Comparison of ENCODE assay signal across 31 cellular contexts in genomic region chr1:23209765-23210164, GRCh38. TPM values are rescaled to one million over a fixed set of nuclear protein-coding genes. Genes with fewer than 3 reads are reported as not detected.
"Had no signal": no experiment of that assay in that cellular context is flagged by ENCODE, and none has a peak within 500 bp of the region (broad histone marks: within the 10 kb centered on the region; RNA-seq: fewer than 3 reads in every experiment).

No MANE protein-coding gene starts in this region.

- H3K4me3 Mint-ChIP-seq: activated B cell treated with CpG ODN at 0.5 μM for 24 hours; activated naive CD4-positive, alpha-beta T cell treated with anti-CD3 and anti-CD28 coated beads, Interleukin-2, amount 10 ng/mL, durations not matched to agents 7 days and 5 days; activated naive CD8-positive, alpha-beta T cell treated with anti-CD3 and anti-CD28 coated beads, Interleukin-2, amount 10 ng/mL, durations not matched to agents 7 days and 5 days; activated T-helper 1 cell treated with anti-CD3 and anti-CD28 coated beads, Interleukin-12 subunit alpha, Interleukin-12 subunit beta, Interleukin-2, Interleukin-4 antibody, amounts not matched to agents 30 ng/mL and 10 ng/mL and 1 ng/mL, durations not matched to agents 14 hours and 24 hours and 36 hours; brain; endodermal cell; mesothelial cell of epicardium; naive thymus-derived CD4-positive, alpha-beta T cell had no signal

- H3K4me3 ChIP-seq: ascending aorta, esophagus squamous epithelium, left ventricle myocardium inferior, lung, ovary, right lobe of liver, testis, transverse colon had no signal

- H3K9me3 Mint-ChIP-seq: activated B cell treated with CpG ODN at 0.5 μM for 24 hours; activated naive CD4-positive, alpha-beta T cell treated with anti-CD3 and anti-CD28 coated beads, Interleukin-2, amount 10 ng/mL, durations not matched to agents 7 days and 5 days; activated naive CD8-positive, alpha-beta T cell treated with anti-CD3 and anti-CD28 coated beads, Interleukin-2, amount 10 ng/mL, durations not matched to agents 7 days and 5 days; activated T-helper 1 cell treated with anti-CD3 and anti-CD28 coated beads, Interleukin-12 subunit alpha, Interleukin-12 subunit beta, Interleukin-2, Interleukin-4 antibody, amounts not matched to agents 30 ng/mL and 10 ng/mL and 1 ng/mL, durations not matched to agents 14 hours and 24 hours and 36 hours; endodermal cell; mesothelial cell of epicardium; naive thymus-derived CD4-positive, alpha-beta T cell had no signal

- H3K27ac Mint-ChIP-seq: activated B cell treated with CpG ODN at 0.5 μM for 24 hours; activated naive CD4-positive, alpha-beta T cell treated with anti-CD3 and anti-CD28 coated beads, Interleukin-2, amount 10 ng/mL, durations not matched to agents 7 days and 5 days; activated naive CD8-positive, alpha-beta T cell treated with anti-CD3 and anti-CD28 coated beads, Interleukin-2, amount 10 ng/mL, durations not matched to agents 7 days and 5 days; activated T-helper 1 cell treated with anti-CD3 and anti-CD28 coated beads, Interleukin-12 subunit alpha, Interleukin-12 subunit beta, Interleukin-2, Interleukin-4 antibody, amounts not matched to agents 30 ng/mL and 10 ng/mL and 1 ng/mL, durations not matched to agents 14 hours and 24 hours and 36 hours; brain; endodermal cell; mesothelial cell of epicardium; naive thymus-derived CD4-positive, alpha-beta T cell; progenitor cell of endocrine pancreas had no signal

- DNase-seq: activated B cell treated with CpG ODN at 0.5 μM for 24 hours; activated CD4-positive, alpha-beta T cell treated with anti-CD3 and anti-CD28 coated beads, Interleukin-2, amount 50 U/mL, for 1 hour; activated CD8-positive, alpha-beta memory T cell treated with anti-CD3 and anti-CD28 coated beads, Interleukin-2, amount 50 U/mL, for 4 hours; activated effector memory CD4-positive, alpha-beta T cell treated with anti-CD3 and anti-CD28 coated beads, Interleukin-2, amount 50 U/mL, for 16 hours; activated naive CD4-positive, alpha-beta T cell treated with anti-CD3 and anti-CD28 coated beads, Interleukin-2, amount 10 ng/mL, durations not matched to agents 7 days and 5 days; activated naive CD8-positive, alpha-beta T cell treated with anti-CD3 and anti-CD28 coated beads, Interleukin-2, amount 10 ng/mL, durations not matched to agents 7 days and 5 days; activated T-cell treated with anti-CD3 and anti-CD28 coated beads, Interleukin-2, amount 50 U/mL, for 1 hour; cortex of kidney; esophagus squamous epithelium; foreskin melanocyte; left ventricle myocardium inferior; naive thymus-derived CD4-positive, alpha-beta T cell; ovary; right lobe of liver; stimulated activated CD4-positive, alpha-beta T cell treated with anti-CD3 and anti-CD28 coated beads, Interleukin-2, amount 100 ng/mL, for 48 hours; stimulated activated naive CD4-positive, alpha-beta T cell treated with Interleukin-2 at 50 U/mL for 16 hours; testis; transverse colon had no signal

- H3K4me1 ChIP-seq: ascending aorta, esophagus squamous epithelium, left ventricle myocardium inferior, right lobe of liver, testis, transverse colon had no signal

- H3K4me1 Mint-ChIP-seq: activated B cell treated with CpG ODN at 0.5 μM for 24 hours, brain, mesothelial cell of epicardium had no signal

- H3K27me3 ChIP-seq: ascending aorta, ovary, right lobe of liver, testis had no signal

- H3K9me3 ChIP-seq: ascending aorta, esophagus squamous epithelium, left ventricle myocardium inferior, ovary, right lobe of liver, testis, transverse colon had no signal

- H3K27ac ChIP-seq: ascending aorta, epithelial cell of prostate, esophagus squamous epithelium, left ventricle myocardium inferior, ovary, right lobe of liver, testis, transverse colon had no signal

- H3K36me3 ChIP-seq: ascending aorta, esophagus squamous epithelium, left ventricle myocardium inferior, ovary, right lobe of liver, transverse colon had no signal

- H3K36me3 Mint-ChIP-seq: activated naive CD4-positive, alpha-beta T cell treated with anti-CD3 and anti-CD28 coated beads, Interleukin-2, amount 10 ng/mL, durations not matched to agents 7 days and 5 days; activated naive CD8-positive, alpha-beta T cell treated with anti-CD3 and anti-CD28 coated beads, Interleukin-2, amount 10 ng/mL, durations not matched to agents 7 days and 5 days; brain; mesothelial cell of epicardium had no signal

- ATAC-seq: naive thymus-derived CD4-positive, alpha-beta T cell; right lobe of liver had no signal

RNA-seq across cellular contexts. Expression of gene HTR1D, which starts 7.5 kb away (rescaled TPM):
- total RNA-seq: activated B cell treated with CpG ODN at 0.5 μM for 24 hours; activated CD8-positive, alpha-beta memory T cell treated with anti-CD3 and anti-CD28 coated beads for 36 hours; activated naive CD8-positive, alpha-beta T cell treated with anti-CD3 and anti-CD28 coated beads, Interleukin-2, amount 10 ng/mL, durations not matched to agents 7 days and 5 days; activated T-helper 1 cell treated with anti-CD3 and anti-CD28 coated beads, Interleukin-12 subunit alpha, Interleukin-12 subunit beta, Interleukin-2, Interleukin-4 antibody, amounts not matched to agents 30 ng/mL and 10 ng/mL and 1 ng/mL, durations not matched to agents 14 hours and 24 hours and 36 hours; ascending aorta; cardiac septum; esophagus squamous epithelium; naive thymus-derived CD4-positive, alpha-beta T cell; right lobe of liver; skeletal muscle tissue; T-helper 2 cell treated with Interferon-gamma antibody and Interleukin-4, amounts not matched to agents 100 ng/mL and 5 ng/mL, for 36 hours had no signal
- polyA plus RNA-seq: naive thymus-derived CD4-positive, alpha-beta T cell; neural cell had no signal
